34 cellular contexts compared by ENCODE assay signal in the genomic region with DNA sequence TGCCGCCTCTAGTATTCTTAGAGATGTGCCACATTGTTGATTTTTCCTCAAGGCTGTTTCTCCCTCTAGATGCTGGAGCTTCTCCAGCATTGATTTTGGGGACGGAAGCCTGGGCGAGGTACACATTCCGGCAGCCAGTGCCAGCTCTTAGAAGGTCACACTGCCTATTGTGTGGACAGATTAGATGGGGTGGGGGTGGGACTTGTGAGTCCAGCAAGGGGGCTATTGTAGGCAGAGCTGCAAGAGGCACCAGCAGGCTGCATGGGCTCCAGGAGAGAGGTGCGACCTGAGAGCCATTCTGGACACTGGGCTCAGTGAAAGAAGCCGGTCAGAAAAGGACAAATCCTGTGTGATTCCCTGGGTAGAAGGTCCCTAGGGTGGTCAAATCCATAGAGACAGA. TPM values are rescaled to one million over a fixed set of nuclear protein-coding genes. Genes with fewer than 3 reads are reported as not detected.
DNase-seq lines count a peak whose midpoint lies in the region; ATAC-seq and TF ChIP-seq lines count a peak whose summit lies in the region.
"Had no signal": no experiment of that assay in that cellular context is flagged by ENCODE, and none has a peak within 500 bp of the region (broad histone marks: within the 10 kb centered on the region; RNA-seq: fewer than 3 reads in every experiment).

No MANE protein-coding gene starts in this region.

- H3K4me3 Mint-ChIP-seq in activated T-helper 17 cell treated with anti-CD3 and anti-CD28 coated beads, Interleukin-2, amount 50 U/mL, for 72 hours: no peak overlapping the region
- no peak overlapping the region for H3K4me3 Mint-ChIP-seq in endodermal cell
- H3K4me3 Mint-ChIP-seq: activated T-cell treated with anti-CD3 and anti-CD28 coated beads, Interleukin-2, amount 50 U/mL, for 24 hours; H9; memory B cell; T-helper 1 cell treated with Interleukin-12 subunit alpha and Interleukin-12 subunit beta and Interleukin-4 antibody, amounts not matched to agents 30 μg/mL and 1 μg/mL, for 36 hours had no signal

- no peaks in the 10 kb centered on the region for H3K9me3 ChIP-seq in endodermal cell (ENCODE audit: control insufficient read depth, low read length)
- H3K9me3 ChIP-seq: adrenal gland, Caco-2 had no signal

- no peak for TF ChIP-seq CTCF in endodermal cell (conservative IDR thresholded peaks at IDR 0.05)

- H3K27ac ChIP-seq in endodermal cell (ENCODE audit: low read depth, low read length): no peak overlapping the region
- H3K27ac ChIP-seq: adrenal gland, brain microvascular endothelial cell, epithelial cell of prostate, KMS-11 had no signal

- no peak for ATAC-seq in activated T-helper 17 cell treated with anti-CD3 and anti-CD28 coated beads, Interleukin-2, amount 50 U/mL, for 72 hours (replicated peaks)
- ATAC-seq in left lobe of liver (peak; percentile 55), HG02884 (IDR thresholded peaks at IDR 0.05; ENCODE audit: unreplicated experiment) (no peak)

- H3K36me3 Mint-ChIP-seq in activated T-helper 17 cell treated with anti-CD3 and anti-CD28 coated beads, Interleukin-2, amount 50 U/mL, for 72 hours (ENCODE audit: low read depth): no peaks in the 10 kb centered on the region
- no peaks in the 10 kb centered on the region for H3K36me3 Mint-ChIP-seq in endodermal cell (ENCODE audit: low read depth)

- H3K4me1 ChIP-seq in endodermal cell (ENCODE audit: control insufficient read depth, insufficient read depth, low read length): no peaks in the 10 kb centered on the region
- H3K4me1 ChIP-seq: adrenal gland, Caco-2 had no signal

- no peak overlapping the region for H3K4me3 ChIP-seq in endodermal cell (ENCODE audit: low read length)
- H3K4me3 ChIP-seq: adrenal gland had no signal

- H3K36me3 ChIP-seq in endodermal cell (ENCODE audit: control insufficient read depth, insufficient read depth, low read length): no peaks in the 10 kb centered on the region
- H3K36me3 ChIP-seq: adrenal gland, brain microvascular endothelial cell had no signal

- intact Hi-C loops in posterior vena cava (cut with DNase I): no loop called here

- H3K9me3 Mint-ChIP-seq in activated T-helper 17 cell treated with anti-CD3 and anti-CD28 coated beads, Interleukin-2, amount 50 U/mL, for 72 hours: no peaks in the 10 kb centered on the region
- no peaks in the 10 kb centered on the region for H3K9me3 Mint-ChIP-seq in endodermal cell
- H3K9me3 Mint-ChIP-seq: activated T-cell treated with anti-CD3 and anti-CD28 coated beads, Interleukin-2, amount 50 U/mL, for 24 hours; H9; T-helper 1 cell treated with Interleukin-12 subunit alpha and Interleukin-12 subunit beta and Interleukin-4 antibody, amounts not matched to agents 30 μg/mL and 1 μg/mL, for 36 hours had no signal

- H3K27me3 ChIP-seq in endodermal cell (ENCODE audit: control insufficient read depth, insufficient read depth, low read length, poor library complexity, severe bottlenecking): peaks cover 13% of the 10 kb centered on the region

- peak overlapping the region; percentile 36 for H3K27ac Mint-ChIP-seq in activated T-helper 17 cell treated with anti-CD3 and anti-CD28 coated beads, Interleukin-2, amount 50 U/mL, for 72 hours
- H3K27ac Mint-ChIP-seq in endodermal cell: no peak overlapping the region
- H3K27ac Mint-ChIP-seq: activated T-cell treated with anti-CD3 and anti-CD28 coated beads, Interleukin-2, amount 50 U/mL, for 24 hours; memory B cell; T-helper 1 cell treated with Interleukin-12 subunit alpha and Interleukin-12 subunit beta and Interleukin-4 antibody, amounts not matched to agents 30 μg/mL and 1 μg/mL, for 36 hours had no signal

- DNase-seq in endodermal cell (peak; percentile 32), left lobe of liver (ENCODE audit: low spot score) (peak; percentile 44), posterior vena cava (ENCODE audit: low spot score) (peak; percentile 62), AML-193 (lab: John Stamatoyannopoulos, UW) (no peak), NCI-H510A (lab: John Stamatoyannopoulos, UW) (no peak)
- DNase-seq: activated CD4-positive, CD25-positive, alpha-beta regulatory T cell treated with anti-CD3 and anti-CD28 coated beads, Interleukin-2, amount 50 U/mL, for 72 hours; activated gamma-delta T cell treated with Interleukin-2 at 50 U/mL for 16 hours; activated T-cell treated with anti-CD3 and anti-CD28 coated beads, Interleukin-2, amount 50 U/mL, for 24 hours; brain microvascular endothelial cell; C1 segment of cervical spinal cord; DMS79; GDM1; H9; left cardiac atrium; MM.1S; NCI-H1417; NCI-H2029 treated with DMSO at 0.1 percent for 48 hours; NCI-H2227 treated with DMSO at 0.1 percent for 48 hours; NCI-H748 treated with DMSO at 0.1 percent for 48 hours; nucleus accumbens; RPMI8226; small intestine; trophoblast cell had no signal

- H3K27me3 Mint-ChIP-seq in activated T-helper 17 cell treated with anti-CD3 and anti-CD28 coated beads, Interleukin-2, amount 50 U/mL, for 72 hours: no peaks in the 10 kb centered on the region
- H3K27me3 Mint-ChIP-seq in endodermal cell (ENCODE audit: insufficient read depth): peaks cover 44% of the 10 kb centered on the region
- H3K27me3 Mint-ChIP-seq: activated T-cell treated with anti-CD3 and anti-CD28 coated beads, Interleukin-2, amount 50 U/mL, for 24 hours had no signal

- peaks cover 9% of the 10 kb centered on the region for H3K4me1 Mint-ChIP-seq in activated T-helper 17 cell treated with anti-CD3 and anti-CD28 coated beads, Interleukin-2, amount 50 U/mL, for 72 hours
- no peaks in the 10 kb centered on the region for H3K4me1 Mint-ChIP-seq in endodermal cell
- H3K4me1 Mint-ChIP-seq: memory B cell had no signal

- H3K9ac ChIP-seq in endodermal cell (ENCODE audit: extremely low read depth, low read length, poor library complexity, severe bottlenecking): no peak overlapping the region
- H3K9ac ChIP-seq: KMS-11 had no signal

- whole genome bisulfite sequencing in endodermal cell (ENCODE audit: insufficient coverage in 1 of 2, insufficient read length in 1 of 2), 2 experiments: 75 to 87% methylated on average over 2 to 6 of the region's 6 CpGs

RNA-seq across cellular contexts. Expression of a gene that starts 12.4 kb away (rescaled TPM):
- total RNA-seq in activated T-helper 17 cell treated with anti-CD3 and anti-CD28 coated beads, Interleukin-2, amount 50 U/mL, for 72 hours: 10 to 100 TPM in 1 of 2 donors, 1 to 10 TPM in 1; 8.4 to 24.6 TPM
- total RNA-seq in endodermal cell (under 1 TPM in 1 of 2 donors, not detected in 1; 0.20 TPM), left lobe of liver (0.35 TPM), posterior vena cava (1 to 10 TPM; 1.3 to 1.8 TPM)
- polyA plus RNA-seq in endodermal cell (2013, experiment 1 of 2): not detected
- polyA plus RNA-seq in endodermal cell (2013, experiment 2 of 2): not detected
- total RNA-seq: chondrocyte, H9, myocyte had no signal
- polyA plus RNA-seq: AG04450 had no signal

RNA-seq across cellular contexts. Expression of a gene that starts 12.5 kb away (rescaled TPM):
- 10 to 100 TPM in 1 of 2 donors, 1 to 10 TPM in 1; 8.1 to 14.8 TPM for total RNA-seq in activated T-helper 17 cell treated with anti-CD3 and anti-CD28 coated beads, Interleukin-2, amount 50 U/mL, for 72 hours
- total RNA-seq in endodermal cell: not detected
- polyA plus RNA-seq in endodermal cell (2013, experiment 1 of 2): not detected
- polyA plus RNA-seq in endodermal cell (2013, experiment 2 of 2): 0.70 TPM
- total RNA-seq in left lobe of liver: 0.35 TPM
- total RNA-seq in posterior vena cava: 1 to 10 TPM in 1 of 2 donors, under 1 TPM in 1; 0.76 to 3.6 TPM
- total RNA-seq: chondrocyte, H9, myocyte had no signal

RNA-seq across cellular contexts. Expression of a gene that starts 19.0 kb away (rescaled TPM):
- 1 to 10 TPM; 1.2 to 5.1 TPM for total RNA-seq in activated T-helper 17 cell treated with anti-CD3 and anti-CD28 coated beads, Interleukin-2, amount 50 U/mL, for 72 hours
- total RNA-seq in endodermal cell (not detected), left lobe of liver (0.83 TPM), posterior vena cava (under 1 TPM; 0.43 to 0.69 TPM)
- polyA plus RNA-seq in endodermal cell (2013, experiment 1 of 2): 1.2 TPM
- polyA plus RNA-seq in endodermal cell (2013, experiment 2 of 2): 1.1 TPM
- total RNA-seq: chondrocyte, myocyte had no signal
- polyA plus RNA-seq: AG04450 had no signal

Comparison
In these comparisons a context has a peak if more than half of its experiments do, and no peak if none do; other contexts are left out.
1. DNase-seq: peak in endodermal cell (single experiment), left lobe of liver (single experiment) and posterior vena cava (single experiment); none in AML-193 (0 of 2) and NCI-H510A (single experiment).